ENCODE assay signal across 17 cellular contexts in the genomic region with DNA sequence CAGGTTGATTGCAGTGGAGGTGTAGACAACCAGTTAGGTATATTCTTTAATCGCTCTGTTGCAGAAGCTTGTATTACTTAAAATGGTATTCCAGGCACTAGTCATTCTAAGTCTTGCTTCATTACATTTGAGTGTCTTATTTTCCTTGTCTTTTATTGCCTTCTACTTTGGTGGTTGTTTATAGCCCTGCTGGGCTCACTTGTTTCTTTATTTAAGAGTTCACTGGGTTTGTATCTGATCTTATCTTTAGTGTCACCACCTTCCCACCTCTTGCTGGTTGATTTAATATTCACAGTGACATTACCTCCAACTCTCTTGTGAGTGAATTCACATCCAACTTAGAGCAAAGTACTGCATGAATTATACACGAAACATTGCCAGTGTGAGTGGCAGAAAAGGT.
DNase-seq lines count a peak whose midpoint lies in the region; ATAC-seq and TF ChIP-seq lines count a peak whose summit lies in the region.
"Had no signal": no experiment of that assay in that cellular context is flagged by ENCODE, and none has a peak within 500 bp of the region (broad histone marks: within the 10 kb centered on the region; RNA-seq: fewer than 3 reads in every experiment).

No MANE protein-coding gene starts in this region.

- no peaks in the 10 kb centered on the region for H3K36me3 Mint-ChIP-seq in activated T-helper 17 cell treated with anti-CD3 and anti-CD28 coated beads, Interleukin-2, amount 50 U/mL, for 72 hours (ENCODE audit: low read depth)
- H3K36me3 Mint-ChIP-seq: CD14-positive monocyte; CD8-positive, alpha-beta memory T cell had no signal

- H2AFZ ChIP-seq in Loucy (ENCODE audit: low read length) (no peak overlapping the region), mammary epithelial cell (ENCODE audit: low read depth, low read length) (no peak overlapping the region)

- H3K79me2 ChIP-seq in Loucy (ENCODE audit: insufficient read depth, low read length) (no peaks in the 10 kb centered on the region), mammary epithelial cell (ENCODE audit: insufficient read depth, low read length) (no peaks in the 10 kb centered on the region)

- no peaks in the 10 kb centered on the region for H3K4me1 Mint-ChIP-seq in activated T-helper 17 cell treated with anti-CD3 and anti-CD28 coated beads, Interleukin-2, amount 50 U/mL, for 72 hours
- H3K4me1 Mint-ChIP-seq: CD14-positive monocyte; CD8-positive, alpha-beta memory T cell had no signal

- H3F3A ChIP-seq in Loucy (ENCODE audit: low read depth), result no peaks in the 10 kb centered on the region

- no peak overlapping the region for H3K27ac Mint-ChIP-seq in activated T-helper 17 cell treated with anti-CD3 and anti-CD28 coated beads, Interleukin-2, amount 50 U/mL, for 72 hours
- H3K27ac Mint-ChIP-seq: CD14-positive monocyte; CD8-positive, alpha-beta memory T cell; H9; HFFc6 had no signal

- no peak for TF ChIP-seq CTCF in Loucy (conservative IDR thresholded peaks at IDR 0.05; ENCODE audit: low read length)
- TF ChIP-seq CTCF in mammary epithelial cell (conservative IDR thresholded peaks at IDR 0.05 in 1 of 2, IDR thresholded peaks at IDR 0.05 in 1 of 2; ENCODE audit: extremely low read depth in 1 of 2, insufficient read depth in 1 of 2, low read depth in 1 of 2, low read length in 2 of 2), result no peak

- H3K36me3 ChIP-seq in Loucy (ENCODE audit: insufficient read depth, low read length), result no peaks in the 10 kb centered on the region
- no peaks in the 10 kb centered on the region for H3K36me3 ChIP-seq in mammary epithelial cell (ENCODE audit: insufficient read depth, low read length)

- H4K20me1 ChIP-seq in Loucy (ENCODE audit: insufficient read depth, low read length, poor library complexity, severe bottlenecking) (no peaks in the 10 kb centered on the region), mammary epithelial cell (ENCODE audit: insufficient read depth, low read length) (no peaks in the 10 kb centered on the region)

- peaks cover 6% of the 10 kb centered on the region for H3K9me3 Mint-ChIP-seq in activated T-helper 17 cell treated with anti-CD3 and anti-CD28 coated beads, Interleukin-2, amount 50 U/mL, for 72 hours
- H3K9me3 Mint-ChIP-seq: H9, HFFc6 had no signal

- DNase-seq in DMS79 treated with DMSO at 0.1 percent for 48 hours (lab: John Stamatoyannopoulos, UW) (peak; percentile 12), DMS79 (lab: John Stamatoyannopoulos, UW) (no peak), left colon (no peak), mammary epithelial cell (no peak), right cardiac atrium (no peak)
- no peak for DNase-seq in NK-92 treated with Interleukin-12 subunit alpha and Interleukin-12 subunit beta, amount 100 ng/mL, for 24 hours (lab: John Stamatoyannopoulos, UW)
- DNase-seq: Caco-2; CD8-positive, alpha-beta memory T cell; DMS53; GDM1; GOT3; H9; HFFc6 had no signal

- in situ Hi-C loops in mammary epithelial cell (cut with MboI; ENCODE audit: low sequenced_read_pairs in 2 of 2), result no loop called here

- H3K9ac ChIP-seq in Loucy (ENCODE audit: low read depth, low read length, poor library complexity, severe bottlenecking) (no peak overlapping the region), mammary epithelial cell (ENCODE audit: insufficient read depth, low read length) (no peak overlapping the region)

- no TSS peak for BruUV-seq in mammary epithelial cell (replicated peaks; lab: Mats Ljungman, UMichigan)

- peak overlapping the region; percentile 45 for H3K4me2 ChIP-seq in Loucy (ENCODE audit: low read depth, low read length, poor library complexity, severe bottlenecking)
- H3K4me2 ChIP-seq in mammary epithelial cell (ENCODE audit: insufficient read depth, low read depth, low read length), result no peak overlapping the region

- no peaks in the 10 kb centered on the region for H3K9me2 ChIP-seq in Loucy (replicated peaks; ENCODE audit: low read depth, low read length)

- H3K4me1 ChIP-seq in Loucy (ENCODE audit: insufficient read depth, low read length, poor library complexity, severe bottlenecking) (peaks cover 16% of the 10 kb centered on the region), mammary epithelial cell (ENCODE audit: insufficient read depth, low read length) (no peaks in the 10 kb centered on the region), right cardiac atrium (ENCODE audit: control insufficient read depth, insufficient read depth, low read length) (no peaks in the 10 kb centered on the region)
- H3K4me1 ChIP-seq: Caco-2 had no signal

- H3K27me3 Mint-ChIP-seq in activated T-helper 17 cell treated with anti-CD3 and anti-CD28 coated beads, Interleukin-2, amount 50 U/mL, for 72 hours, result no peaks in the 10 kb centered on the region
- H3K27me3 Mint-ChIP-seq: CD8-positive, alpha-beta memory T cell had no signal

- no peak overlapping the region for H3K27ac ChIP-seq in mammary epithelial cell (ENCODE audit: insufficient read depth, low read depth, low read length)
- H3K27ac ChIP-seq in right cardiac atrium (ENCODE audit: low read length), result no peak overlapping the region
- H3K27ac ChIP-seq: 22Rv1 had no signal

- dilution Hi-C loops in mammary epithelial cell (cut with HindIII; ENCODE audit: low sequenced_read_pairs), result no loop called here

- H3K9me3 ChIP-seq in Loucy (ENCODE audit: insufficient read depth, low read depth, low read length) (no peaks in the 10 kb centered on the region), mammary epithelial cell (replicated peaks; ENCODE audit: insufficient read depth, low read length) (peaks cover 3% of the 10 kb centered on the region), right cardiac atrium (ENCODE audit: control insufficient read depth, low read length) (no peaks in the 10 kb centered on the region)
- H3K9me3 ChIP-seq: Caco-2 had no signal

- intact Hi-C loops in left colon (cut with DNase I, micrococcal nuclease), result no loop called here
- intact Hi-C loops in mammary epithelial cell (cut with micrococcal nuclease), result no loop called here
- intact Hi-C loops in right cardiac atrium (cut with DNase I), result no loop called here

- CTCF ChIA-PET in mammary epithelial cell (lab: Charles Lee; ENCODE audit: low non-redundant PET), result no interaction called here

- ATAC-seq in left colon (peak; percentile 83), right cardiac atrium (no peak)
- no peak for ATAC-seq in activated T-helper 17 cell treated with anti-CD3 and anti-CD28 coated beads, Interleukin-2, amount 50 U/mL, for 72 hours (replicated peaks)

- 36% methylated on average over 2 of the region's 2 CpGs for WGBS in mammary epithelial cell (ENCODE audit: low coverage, missing lambda C conversion rate)
- WGBS in right cardiac atrium, result 85% methylated on average over 2 of the region's 2 CpGs

- H3K27me3 ChIP-seq in Loucy (ENCODE audit: insufficient read depth, low read length, poor library complexity, severe bottlenecking) (no peaks in the 10 kb centered on the region), mammary epithelial cell (ENCODE audit: insufficient read depth, low read length) (no peaks in the 10 kb centered on the region), right cardiac atrium (ENCODE audit: control insufficient read depth, insufficient read depth) (no peaks in the 10 kb centered on the region)

- H3K4me3 ChIP-seq in Loucy (ENCODE audit: low read length, poor library complexity, severe bottlenecking) (no peak overlapping the region), mammary epithelial cell (replicated peaks in 1 of 3; ENCODE audit: insufficient read depth in 1 of 3, low read depth in 2 of 3, low read length in 3 of 3) (no peak overlapping the region), right cardiac atrium (ENCODE audit: low read length) (no peak overlapping the region)

- no peak overlapping the region for H3K4me3 Mint-ChIP-seq in activated T-helper 17 cell treated with anti-CD3 and anti-CD28 coated beads, Interleukin-2, amount 50 U/mL, for 72 hours
- H3K4me3 Mint-ChIP-seq: CD14-positive monocyte; CD8-positive, alpha-beta memory T cell; H9; HFFc6 had no signal
